ENCODE assay signal across 1 cellular context in genomic region chr7:45882465-45882810, GRCh38.
TF ChIP-seq lines count a peak whose summit lies in the region.

No MANE protein-coding gene starts in this region.

TF ChIP-seq in IMR-90, 13 proteins besides CTCF, POLR2A, EP300 and RAD21:
- TF ChIP-seq RCOR1 (IDR thresholded peaks at IDR 0.05; ENCODE audit: insufficient replicate concordance, low read length) (no peak), MAFK (IDR thresholded peaks at IDR 0.05; ENCODE audit: low read depth, low read length) (no peak), NFE2L2 (IDR thresholded peaks at IDR 0.05; ENCODE audit: low read depth, low read length) (no peak), ELK1 (IDR thresholded peaks at IDR 0.05; ENCODE audit: borderline replicate concordance, low read depth, low read length) (no peak), FOS (IDR thresholded peaks at IDR 0.05; ENCODE audit: low read depth, low read length) (no peak), CHD1 (IDR thresholded peaks at IDR 0.05; ENCODE audit: low read depth, low read length) (no peak), MXI1 (IDR thresholded peaks at IDR 0.05; ENCODE audit: borderline replicate concordance, low read depth, low read length) (no peak), USF2 (IDR thresholded peaks at IDR 0.05; ENCODE audit: low read depth, low read length) (no peak), SMC3 (IDR thresholded peaks at IDR 0.05; ENCODE audit: low read depth, low read length) (no peak), BHLHE40 (IDR thresholded peaks at IDR 0.05; ENCODE audit: low read depth, low read length) (no peak), MAZ (IDR thresholded peaks at IDR 0.05; ENCODE audit: borderline replicate concordance, low read depth, low read length) (no peak), RFX5 (IDR thresholded peaks at IDR 0.05; ENCODE audit: low read depth, low read length) (no peak), CEBPB (IDR thresholded peaks at IDR 0.05; ENCODE audit: low read depth, low read length) (no peak)
